In the genomic region with DNA sequence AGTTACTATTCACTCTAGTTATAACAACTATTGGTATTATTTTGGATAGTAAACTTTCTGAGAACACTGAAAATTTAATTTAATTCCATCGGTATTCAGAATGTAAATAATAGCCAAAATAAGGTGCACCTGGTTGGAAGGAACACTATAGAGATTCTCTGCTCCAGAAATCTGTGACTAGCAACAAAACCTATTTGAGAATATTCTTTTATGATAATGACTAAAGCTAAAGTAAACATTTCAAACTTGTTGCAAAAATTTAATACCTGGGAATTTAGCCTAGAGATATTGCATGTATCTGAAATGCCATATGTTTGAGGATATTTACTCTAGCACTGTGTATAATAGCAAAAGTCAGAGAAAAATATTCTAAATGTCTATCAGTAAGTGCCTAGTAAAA, we compare ENCODE assay signal across 2 cellular contexts.
"Had no signal": no experiment of that assay in that cellular context is flagged by ENCODE, and none has a peak within 500 bp of the region (broad histone marks: within the 10 kb centered on the region; RNA-seq: fewer than 3 reads in every experiment).

No MANE protein-coding gene starts in this region.

- DNase-seq: GDM1 had no signal

- ATAC-seq: GM12878 had no signal

- H3K4me3 ChIP-seq: GM12878 had no signal
